In genomic region chr12:33671676-33672075, GRCh38 we compare ENCODE assay signal across 25 cellular contexts.
"Had no signal": no experiment of that assay in that cellular context is flagged by ENCODE, and none has a peak within 500 bp of the region (broad histone marks: within the 10 kb centered on the region; RNA-seq: fewer than 3 reads in every experiment).

No MANE protein-coding gene starts in this region.

- H3K27me3 ChIP-seq: body of pancreas, gastroesophageal sphincter, hepatocyte, left lung, pancreas, testis, transverse colon had no signal

- H2AFZ ChIP-seq: hepatocyte had no signal

- H3K4me3 ChIP-seq: body of pancreas, gastroesophageal sphincter, hepatocyte, left lung, mucosa of descending colon, pancreas, prostate gland, skin epidermis, testis, transverse colon had no signal

- H3K4me2 ChIP-seq: hepatocyte had no signal

- H3K9me3 ChIP-seq: body of pancreas, gastroesophageal sphincter, mucosa of descending colon, pancreas, prostate gland, testis, transverse colon had no signal

- H3K36me3 ChIP-seq: gastroesophageal sphincter, left lung, pancreas, prostate gland, transverse colon had no signal

- DNase-seq: activated B cell treated with CpG ODN at 0.5 μM for 24 hours; activated CD4-positive, alpha-beta T cell treated with anti-CD3 and anti-CD28 coated beads, Interleukin-2, amount 50 U/mL, for 1 hour; activated CD8-positive, alpha-beta T cell treated with anti-CD3 and anti-CD28 coated beads for 36 hours; activated T-cell treated with anti-CD3 and anti-CD28 coated beads, Interleukin-2, amount 50 U/mL, for 4 hours; aorta; body of pancreas; effector CD8-positive, alpha-beta T cell; left lung; mucosa of descending colon; nephron progenitor cell; nucleus accumbens; pancreas; retina; stimulated activated CD4-positive, alpha-beta T cell treated with anti-CD3 and anti-CD28 coated beads, Interleukin-12 subunit alpha, Interleukin-12 subunit beta, amount 100 ng/mL, for 4 hours; stimulated activated CD4-positive, alpha-beta T cell treated with anti-CD3 and anti-CD28 coated beads, Interleukin-4, amount 100 ng/mL, for 1 hour; stimulated activated naive CD8-positive, alpha-beta T cell treated with anti-CD3 and anti-CD28 coated beads, Interleukin-15, Interleukin-2, amounts not matched to agents 100 U/mL and 50 U/mL, for 24 hours; T-helper 2 cell; testis; transverse colon had no signal

- H3K79me2 ChIP-seq: hepatocyte had no signal

- ATAC-seq: activated CD8-positive, alpha-beta T cell treated with anti-CD3 and anti-CD28 coated beads for 36 hours; activated naive CD4-positive, alpha-beta T cell treated with anti-CD3 and anti-CD28 coated beads, Interleukin-2, amount 50 U/mL, for 72 hours; activated T-cell treated with anti-CD3 and anti-CD28 coated beads, Interleukin-2, amount 50 U/mL, for 4 hours; body of pancreas; gastroesophageal sphincter; left lung; mucosa of descending colon; pancreas; sciatic nerve; stimulated activated naive CD8-positive, alpha-beta T cell treated with anti-CD3 and anti-CD28 coated beads, Interleukin-15, Interleukin-2, amounts not matched to agents 100 U/mL and 50 U/mL, for 24 hours had no signal

- H3K4me1 ChIP-seq: body of pancreas, gastroesophageal sphincter, left lung, pancreas, prostate gland, testis, transverse colon had no signal

- H3K27ac ChIP-seq: body of pancreas, gastroesophageal sphincter, hepatocyte, left lung, pancreas, prostate gland, skin epidermis, testis, transverse colon had no signal
